ENCODE assay signal across 8 cellular contexts in genomic region chr14:58297762-58298476, GRCh38. TPM values are rescaled to one million over a fixed set of nuclear protein-coding genes. Genes with fewer than 3 reads are reported as not detected.
DNase-seq lines count a peak whose midpoint lies in the region; ATAC-seq and FAIRE-seq lines count a peak whose summit lies in the region.

No MANE protein-coding gene starts in this region.

- no peak overlapping the region for H3K27ac Mint-ChIP-seq in activated CD8-positive, alpha-beta memory T cell treated with anti-CD3 and anti-CD28 coated beads, Interleukin-2, amount 10 ng/mL, durations not matched to agents 7 days and 5 days

- no peaks in the 10 kb centered on the region for H3K27me3 Mint-ChIP-seq in activated CD8-positive, alpha-beta memory T cell treated with anti-CD3 and anti-CD28 coated beads, Interleukin-2, amount 10 ng/mL, durations not matched to agents 7 days and 5 days

- peaks cover 38% of the 10 kb centered on the region for H3K36me3 Mint-ChIP-seq in activated CD8-positive, alpha-beta memory T cell treated with anti-CD3 and anti-CD28 coated beads, Interleukin-2, amount 10 ng/mL, durations not matched to agents 7 days and 5 days

- peak; percentile 99 for DNase-seq in COR-L47 (lab: John Stamatoyannopoulos, UW)
- DNase-seq in HT-29 (ENCODE audit: low spot score) = peak; percentile 93
- peak; percentile 99 to 100 for DNase-seq in NOMO-1 (lab: John Stamatoyannopoulos, UW; ENCODE audit: unreplicated experiment in 2 of 2)
- peak; percentile 99 for DNase-seq in activated CD8-positive, alpha-beta memory T cell treated with anti-CD3 and anti-CD28 coated beads, Interleukin-2, amount 10 ng/mL, durations not matched to agents 7 days and 5 days
- peak; percentile 98 for DNase-seq in mesenteric fat pad (ENCODE audit: low spot score)
- DNase-seq in stimulated activated CD8-positive, alpha-beta memory T cell treated with anti-CD3 and anti-CD28 coated beads, Interleukin-15, amount 100 ng/mL, for 24 hours (ENCODE audit: low read depth) = peak; percentile 94

- no peak overlapping the region for H3K4me3 Mint-ChIP-seq in activated CD8-positive, alpha-beta memory T cell treated with anti-CD3 and anti-CD28 coated beads, Interleukin-2, amount 10 ng/mL, durations not matched to agents 7 days and 5 days

- CTCF ChIA-PET in activated CD8-positive, alpha-beta memory T cell treated with anti-CD3 and anti-CD28 coated beads, Interleukin-2, amount 10 ng/mL, durations not matched to agents 7 days and 5 days (lab: Charles Lee) = interaction anchor here (0.7 to 2.1 kb wide), 10 partner anchors 10 to 129 kb away, joined by 3 to 11 read pairs (median 4); partner anchors contain the start of genes KIAA0586, PSMA3, TIMM9 and TOMM20L

- no peaks in the 10 kb centered on the region for H3K9me3 Mint-ChIP-seq in activated CD8-positive, alpha-beta memory T cell treated with anti-CD3 and anti-CD28 coated beads, Interleukin-2, amount 10 ng/mL, durations not matched to agents 7 days and 5 days (ENCODE audit: low read depth)

- H3K4me1 Mint-ChIP-seq in activated CD8-positive, alpha-beta memory T cell treated with anti-CD3 and anti-CD28 coated beads, Interleukin-2, amount 10 ng/mL, durations not matched to agents 7 days and 5 days = peaks cover 43% of the 10 kb centered on the region

- peak; percentile 74 for ATAC-seq in GM21360 (IDR thresholded peaks at IDR 0.05; ENCODE audit: unreplicated experiment)
- ATAC-seq in activated CD8-positive, alpha-beta memory T cell treated with anti-CD3 and anti-CD28 coated beads, Interleukin-2, amount 10 ng/mL, durations not matched to agents 7 days and 5 days = peak; percentile 88

- FAIRE-seq in endometrium (lab: Jason Lieb, UNC) = peak; percentile 100

RNA-seq across cellular contexts. Expression of gene ARID4A, which starts 0.4 kb away (rescaled TPM):
- total RNA-seq in HT-29 (2014; rRNA removed; shearing (Covaris generic)) = 2.9 and 4.7 TPM in 2 replicates
- 10 to 100 TPM; 32.2 to 35.8 TPM for total RNA-seq in activated CD8-positive, alpha-beta memory T cell treated with anti-CD3 and anti-CD28 coated beads, Interleukin-2, amount 10 ng/mL, durations not matched to agents 7 days and 5 days
- total RNA-seq in mesenteric fat pad = 28.6 TPM

RNA-seq across cellular contexts. Expression of gene PSMA3, which starts 53.3 kb away (rescaled TPM):
- total RNA-seq in HT-29 (2014; rRNA removed; shearing (Covaris generic)) = 104 and 112 TPM in 2 replicates
- 100 to 1,000 TPM; 284 to 312 TPM for total RNA-seq in activated CD8-positive, alpha-beta memory T cell treated with anti-CD3 and anti-CD28 coated beads, Interleukin-2, amount 10 ng/mL, durations not matched to agents 7 days and 5 days
- 165 TPM for total RNA-seq in mesenteric fat pad

Comparison
In these comparisons a context has a peak if more than half of its experiments do, and no peak if none do; other contexts are left out.
1. Peak in every context shown above with its lines: DNase-seq and ATAC-seq.